8 cellular contexts compared by ENCODE assay signal in the genomic region with DNA sequence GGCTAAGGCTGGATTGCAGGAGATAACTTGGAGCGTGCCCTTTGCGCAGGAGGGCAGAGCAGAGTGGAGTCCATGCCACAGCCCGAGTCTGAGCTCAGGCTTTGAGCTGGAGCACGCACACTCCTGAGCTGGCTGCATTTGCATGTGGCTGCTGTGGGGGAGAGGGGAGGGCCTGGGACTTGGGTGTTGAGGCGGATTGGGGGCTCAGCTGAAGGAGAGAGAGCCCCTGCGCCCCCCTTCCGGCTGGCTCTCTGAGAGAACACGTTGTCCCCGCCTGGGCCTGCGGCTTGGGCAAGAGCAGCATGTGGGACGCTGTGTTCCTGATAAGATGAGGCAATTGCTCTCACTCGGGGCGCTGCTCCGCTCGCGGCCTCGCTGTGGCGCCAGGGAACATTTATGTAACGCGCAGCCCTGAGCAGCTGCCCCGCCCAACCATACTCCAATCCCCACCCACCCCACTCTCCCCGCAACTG. TPM values are rescaled to one million over a fixed set of nuclear protein-coding genes. Genes with fewer than 3 reads are reported as not detected.
DNase-seq lines count a peak whose midpoint lies in the region; ATAC-seq and TF ChIP-seq lines count a peak whose summit lies in the region.

No MANE protein-coding gene starts in this region.

- H3K4me1 ChIP-seq in right cardiac atrium (ENCODE audit: control insufficient read depth, insufficient read depth, low read length) (peaks cover 49% of the 10 kb centered on the region), gastrocnemius medialis (peaks cover 94 to 96% of the 10 kb centered on the region in 2 donors)

- no peaks in the 10 kb centered on the region for H3K9me3 ChIP-seq in right cardiac atrium (ENCODE audit: control insufficient read depth, low read length)
- no peaks in the 10 kb centered on the region for H3K9me3 ChIP-seq in gastrocnemius medialis

- in situ Hi-C loops in gastrocnemius medialis (cut with MboI; ENCODE audit: low sequenced_read_pairs in 4 of 4), result loop anchor here in 2 of 4 donors (10.0 to 25.0 kb wide), 3 partner anchors 69 to 403 kb away; a partner anchor contains a TSS

- no peaks in the 10 kb centered on the region for H3K27me3 Mint-ChIP-seq in T-helper 1 cell treated with Interleukin-12 subunit alpha and Interleukin-12 subunit beta and Interleukin-4 antibody, amounts not matched to agents 30 μg/mL and 1 μg/mL, for 36 hours (ENCODE audit: low read depth)

- H3K9me3 Mint-ChIP-seq in T-helper 1 cell treated with Interleukin-12 subunit alpha and Interleukin-12 subunit beta and Interleukin-4 antibody, amounts not matched to agents 30 μg/mL and 1 μg/mL, for 36 hours, result peaks cover 7% of the 10 kb centered on the region

- H3K4me1 Mint-ChIP-seq in T-helper 1 cell treated with Interleukin-12 subunit alpha and Interleukin-12 subunit beta and Interleukin-4 antibody, amounts not matched to agents 30 μg/mL and 1 μg/mL, for 36 hours (ENCODE audit: low read depth), result peaks cover 88% of the 10 kb centered on the region

- intact Hi-C loops in right cardiac atrium (cut with DNase I), result loop anchor here in 2 of 4 donors (5.0 to 10.0 kb wide), 2 partner anchors 38 to 69 kb away; a partner anchor contains a TSS
- intact Hi-C loops in gastrocnemius medialis (cut with DNase I; ENCODE audit: low total_unique reads), result loop anchor here (1.0 to 10.0 kb wide), 7 partner anchors 16 to 371 kb away; a partner anchor contains a TSS

- peak overlapping the region; percentile 96 for H3K27ac Mint-ChIP-seq in T-helper 1 cell treated with Interleukin-12 subunit alpha and Interleukin-12 subunit beta and Interleukin-4 antibody, amounts not matched to agents 30 μg/mL and 1 μg/mL, for 36 hours

- no peaks in the 10 kb centered on the region for H3K27me3 ChIP-seq in right cardiac atrium (ENCODE audit: control insufficient read depth, insufficient read depth)
- H3K27me3 ChIP-seq in gastrocnemius medialis, result no peaks in the 10 kb centered on the region

- H3K27ac ChIP-seq in right cardiac atrium (ENCODE audit: low read length) (peak overlapping the region; percentile 98), gastrocnemius medialis (peak overlapping the region; percentile 95 to 100 (median 97))

- 11% methylated on average over 22 of the region's 22 CpGs for WGBS in right cardiac atrium

- no peaks in the 10 kb centered on the region for H3K36me3 ChIP-seq in gastrocnemius medialis

- H3K4me3 Mint-ChIP-seq in T-helper 1 cell treated with Interleukin-12 subunit alpha and Interleukin-12 subunit beta and Interleukin-4 antibody, amounts not matched to agents 30 μg/mL and 1 μg/mL, for 36 hours, result peak overlapping the region; percentile 76

- peaks cover 28% of the 10 kb centered on the region for H3K36me3 Mint-ChIP-seq in T-helper 1 cell treated with Interleukin-12 subunit alpha and Interleukin-12 subunit beta and Interleukin-4 antibody, amounts not matched to agents 30 μg/mL and 1 μg/mL, for 36 hours (ENCODE audit: low read depth)

- peak in 3 of 5 experiments; percentile 13 to 30 (median 17) for TF ChIP-seq CTCF in gastrocnemius medialis (IDR thresholded peaks at IDR 0.05 in 4 of 5, conservative IDR thresholded peaks at IDR 0.05 in 1 of 5)

- DNase-seq in amniotic stem cell (lab: John Stamatoyannopoulos, UW) (peak; percentile 6), right cardiac atrium (peak; percentile 91 to 99 (median 98)), gastrocnemius medialis (peak; percentile 96 to 98), H4 (ENCODE audit: low spot score) (no peak), D341Med (ENCODE audit: low spot score) (no peak)

- peak overlapping the region; percentile 30 for H3K4me3 ChIP-seq in right cardiac atrium (ENCODE audit: low read length)
- peak overlapping the region; percentile 46 to 62 (median 54) for H3K4me3 ChIP-seq in gastrocnemius medialis

- peak; percentile 52 for ATAC-seq in GM18519 (IDR thresholded peaks at IDR 0.05; ENCODE audit: low FRiP score, unreplicated experiment)
- ATAC-seq in HG03280 (IDR thresholded peaks at IDR 0.05; ENCODE audit: unreplicated experiment), result peak; percentile 49
- ATAC-seq in right cardiac atrium, result peak; percentile 93
- ATAC-seq in gastrocnemius medialis, result peak; percentile 69 to 83

- TF ChIP-seq POLR2A in gastrocnemius medialis (IDR thresholded peaks at IDR 0.05), result peak in 1 of 2 donors; percentile 36

RNA-seq across cellular contexts. Expression of a gene that starts 39.1 kb away (rescaled TPM):
- total RNA-seq in right cardiac atrium (100 to 1,000 TPM in 2 of 4 donors, 10 to 100 TPM in 2; 42.3 to 108 (median 88.2) TPM), gastrocnemius medialis (10 to 100 TPM; 18.3 to 50.2 (median 32.9) TPM)
- 52.7 TPM for polyA plus RNA-seq in right cardiac atrium
- 12.0 and 20.8 TPM in 2 replicates for total RNA-seq in H4 (2014; rRNA removed; shearing (Covaris generic))

Comparison
In these comparisons a context has a peak if more than half of its experiments do, and no peak if none do; other contexts are left out.
1. DNase-seq: peak in amniotic stem cell (single experiment), right cardiac atrium (3 of 3) and gastrocnemius medialis (2 of 2); none in H4 (single experiment) and D341Med (single experiment).
2. Peak in every context shown above with its lines, with median percentiles within 50 percentile points of each other: ATAC-seq.